In the genomic region with DNA sequence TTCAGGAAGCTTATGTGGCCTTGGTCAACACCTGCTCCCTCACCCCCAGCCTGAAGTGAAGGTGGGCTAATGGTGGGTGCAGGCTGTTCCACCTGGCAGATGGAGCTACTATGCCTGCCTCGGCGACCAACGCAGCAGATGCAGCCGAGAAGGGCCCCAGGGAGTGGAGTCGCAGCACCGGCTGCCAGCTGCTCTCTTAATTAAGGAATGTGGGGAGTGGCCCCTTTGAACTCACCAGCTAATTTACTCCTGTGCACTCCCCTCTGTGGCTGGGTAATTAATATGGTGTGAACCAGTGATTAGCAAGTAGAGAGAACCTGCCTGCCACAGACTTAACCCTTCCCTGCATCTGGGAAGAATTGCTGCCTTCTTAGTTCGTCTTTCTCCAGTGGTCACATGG, we compare ENCODE assay signal across 15 cellular contexts. TPM values are rescaled to one million over a fixed set of nuclear protein-coding genes. Genes with fewer than 3 reads are reported as not detected.
DNase-seq lines count a peak whose midpoint lies in the region; ATAC-seq lines count a peak whose summit lies in the region.
"Had no signal": no experiment of that assay in that cellular context is flagged by ENCODE, and none has a peak within 500 bp of the region (broad histone marks: within the 10 kb centered on the region; RNA-seq: fewer than 3 reads in every experiment).

No MANE protein-coding gene starts in this region.

- peaks cover 46% of the 10 kb centered on the region for H3K4me1 Mint-ChIP-seq in activated naive CD8-positive, alpha-beta T cell treated with anti-CD3 and anti-CD28 coated beads, Interleukin-2, amount 10 ng/mL, durations not matched to agents 7 days and 5 days
- peaks cover 57% of the 10 kb centered on the region for H3K4me1 Mint-ChIP-seq in activated naive CD8-positive, alpha-beta T cell treated with anti-CD3 and anti-CD28 coated beads for 36 hours

- no peak for ATAC-seq in activated naive CD8-positive, alpha-beta T cell treated with anti-CD3 and anti-CD28 coated beads, Interleukin-2, amount 10 ng/mL, durations not matched to agents 7 days and 5 days (ENCODE audit: low read depth)
- ATAC-seq in HG03280 (IDR thresholded peaks at IDR 0.05; ENCODE audit: unreplicated experiment) (no peak), HG02678 (IDR thresholded peaks at IDR 0.05; ENCODE audit: unreplicated experiment) (no peak)
- ATAC-seq: lower lobe of right lung had no signal

- no peak overlapping the region for H3K4me3 Mint-ChIP-seq in activated naive CD8-positive, alpha-beta T cell treated with anti-CD3 and anti-CD28 coated beads, Interleukin-2, amount 10 ng/mL, durations not matched to agents 7 days and 5 days
- no peak overlapping the region for H3K4me3 Mint-ChIP-seq in activated naive CD8-positive, alpha-beta T cell treated with anti-CD3 and anti-CD28 coated beads for 36 hours
- H3K4me3 Mint-ChIP-seq: activated T-cell treated with anti-CD3 and anti-CD28 coated beads, Interleukin-2, amount 50 U/mL, for 24 hours had no signal

- POLR2A ChIA-PET in activated naive CD8-positive, alpha-beta T cell treated with anti-CD3 and anti-CD28 coated beads, Interleukin-2, amount 10 ng/mL, durations not matched to agents 7 days and 5 days (lab: Charles Lee), result no interaction called here

- H3K27ac Mint-ChIP-seq in activated naive CD8-positive, alpha-beta T cell treated with anti-CD3 and anti-CD28 coated beads, Interleukin-2, amount 10 ng/mL, durations not matched to agents 7 days and 5 days, result peak overlapping the region; percentile 9
- no peak overlapping the region for H3K27ac Mint-ChIP-seq in activated naive CD8-positive, alpha-beta T cell treated with anti-CD3 and anti-CD28 coated beads for 36 hours
- H3K27ac Mint-ChIP-seq: activated T-cell treated with anti-CD3 and anti-CD28 coated beads, Interleukin-2, amount 50 U/mL, for 24 hours had no signal

- peaks cover 4% of the 10 kb centered on the region for H3K9me3 Mint-ChIP-seq in activated naive CD8-positive, alpha-beta T cell treated with anti-CD3 and anti-CD28 coated beads, Interleukin-2, amount 10 ng/mL, durations not matched to agents 7 days and 5 days
- peaks cover 11% of the 10 kb centered on the region for H3K9me3 Mint-ChIP-seq in activated naive CD8-positive, alpha-beta T cell treated with anti-CD3 and anti-CD28 coated beads for 36 hours

- H3K27me3 Mint-ChIP-seq in activated naive CD8-positive, alpha-beta T cell treated with anti-CD3 and anti-CD28 coated beads, Interleukin-2, amount 10 ng/mL, durations not matched to agents 7 days and 5 days, result peaks cover 49% of the 10 kb centered on the region
- H3K27me3 Mint-ChIP-seq in activated naive CD8-positive, alpha-beta T cell treated with anti-CD3 and anti-CD28 coated beads for 36 hours, result no peaks in the 10 kb centered on the region
- H3K27me3 Mint-ChIP-seq: activated T-cell treated with anti-CD3 and anti-CD28 coated beads, Interleukin-2, amount 50 U/mL, for 24 hours had no signal

- peaks cover 6% of the 10 kb centered on the region for H3K36me3 Mint-ChIP-seq in activated naive CD8-positive, alpha-beta T cell treated with anti-CD3 and anti-CD28 coated beads, Interleukin-2, amount 10 ng/mL, durations not matched to agents 7 days and 5 days
- H3K36me3 Mint-ChIP-seq in activated naive CD8-positive, alpha-beta T cell treated with anti-CD3 and anti-CD28 coated beads for 36 hours, result peaks cover 18% of the 10 kb centered on the region

- no peak for DNase-seq in activated naive CD8-positive, alpha-beta T cell treated with anti-CD3 and anti-CD28 coated beads, Interleukin-2, amount 10 ng/mL, durations not matched to agents 7 days and 5 days
- DNase-seq in activated naive CD8-positive, alpha-beta T cell treated with anti-CD3 and anti-CD28 coated beads for 36 hours, result no peak
- DNase-seq in NCI-H526 treated with DMSO at 0.1 percent for 48 hours (lab: John Stamatoyannopoulos, UW), result peak; percentile 16
- peak; percentile 40 for DNase-seq in iPS-NIHi11 (ENCODE audit: low spot score)
- DNase-seq in DMS153 (lab: John Stamatoyannopoulos, UW), result no peak
- no peak for DNase-seq in amygdala (lab: John Stamatoyannopoulos, UW)
- DNase-seq: ACHN; activated T-cell treated with anti-CD3 and anti-CD28 coated beads, Interleukin-2, amount 50 U/mL, for 24 hours; caudate nucleus; lower lobe of right lung had no signal

RNA-seq across cellular contexts. Expression of gene SLAMF8, which starts 3.3 kb away (rescaled TPM):
- total RNA-seq in activated naive CD8-positive, alpha-beta T cell treated with anti-CD3 and anti-CD28 coated beads, Interleukin-2, amount 10 ng/mL, durations not matched to agents 7 days and 5 days, result 1 to 10 TPM; 1.1 to 1.8 TPM
- total RNA-seq in activated naive CD8-positive, alpha-beta T cell treated with anti-CD3 and anti-CD28 coated beads for 36 hours, result 1 to 10 TPM; 1.3 to 2.1 TPM
- total RNA-seq: fibroblast of villous mesenchyme had no signal

RNA-seq across cellular contexts. Expression of gene FCRL6, which starts 21.2 kb away (rescaled TPM):
- total RNA-seq in activated naive CD8-positive, alpha-beta T cell treated with anti-CD3 and anti-CD28 coated beads, Interleukin-2, amount 10 ng/mL, durations not matched to agents 7 days and 5 days, result 1 to 10 TPM; 6.0 to 7.3 TPM
- total RNA-seq in activated naive CD8-positive, alpha-beta T cell treated with anti-CD3 and anti-CD28 coated beads for 36 hours, result not detected
- total RNA-seq: fibroblast of villous mesenchyme, thoracic aorta had no signal

RNA-seq across cellular contexts. Expression of gene VSIG8, which starts 39.1 kb away (rescaled TPM):
- not detected for total RNA-seq in activated naive CD8-positive, alpha-beta T cell treated with anti-CD3 and anti-CD28 coated beads, Interleukin-2, amount 10 ng/mL, durations not matched to agents 7 days and 5 days
- total RNA-seq in activated naive CD8-positive, alpha-beta T cell treated with anti-CD3 and anti-CD28 coated beads for 36 hours, result not detected
- total RNA-seq: fibroblast of villous mesenchyme, right atrium auricular region, thoracic aorta had no signal

RNA-seq across cellular contexts. Expression of gene DUSP23, which starts 42.6 kb away (rescaled TPM):
- 10 to 100 TPM; 20.1 to 22.2 TPM for total RNA-seq in activated naive CD8-positive, alpha-beta T cell treated with anti-CD3 and anti-CD28 coated beads, Interleukin-2, amount 10 ng/mL, durations not matched to agents 7 days and 5 days
- total RNA-seq in activated naive CD8-positive, alpha-beta T cell treated with anti-CD3 and anti-CD28 coated beads for 36 hours, result 10 to 100 TPM; 33.5 to 36.0 TPM

Comparison
In these comparisons a context has a peak if more than half of its experiments do, and no peak if none do; other contexts are left out.
1. RNA of gene FCRL6, which starts 21.2 kb away (total RNA-seq): 6.0 to 7.3 TPM in activated naive CD8-positive, alpha-beta T cell treated with anti-CD3 and anti-CD28 coated beads, Interleukin-2, amount 10 ng/mL, durations not matched to agents 7 days and 5 days; not detected in activated naive CD8-positive, alpha-beta T cell treated with anti-CD3 and anti-CD28 coated beads for 36 hours; every median in the first group is over 4 times any median in the second.
2. DNase-seq: peak in NCI-H526 treated with DMSO at 0.1 percent for 48 hours (single experiment) and iPS-NIHi11 (single experiment); none in activated naive CD8-positive, alpha-beta T cell treated with anti-CD3 and anti-CD28 coated beads, Interleukin-2, amount 10 ng/mL, durations not matched to agents 7 days and 5 days (single experiment), activated naive CD8-positive, alpha-beta T cell treated with anti-CD3 and anti-CD28 coated beads for 36 hours (single experiment), DMS153 (single experiment) and amygdala (0 of 56).